In genomic region chr7:97026705-97027426, GRCh38 we compare ENCODE assay signal across 9 cellular contexts. TPM values are rescaled to one million over a fixed set of nuclear protein-coding genes. Genes with fewer than 3 reads are reported as not detected.
DNase-seq lines count a peak whose midpoint lies in the region; ATAC-seq and TF ChIP-seq lines count a peak whose summit lies in the region.
"Had no signal": no experiment of that assay in that cellular context is flagged by ENCODE, and none has a peak within 500 bp of the region (broad histone marks: within the 10 kb centered on the region; RNA-seq: fewer than 3 reads in every experiment).

No MANE protein-coding gene starts in this region.

- no peaks in the 10 kb centered on the region for H3K9me3 ChIP-seq in OCI-LY3 (ENCODE audit: insufficient read depth, low read length)
- H3K9me3 ChIP-seq in skeletal muscle tissue (ENCODE audit: control insufficient read depth in 3 of 3, low read length in 3 of 3): no peaks in the 10 kb centered on the region

- H3K4me1 ChIP-seq in OCI-LY3 (ENCODE audit: low read length): peaks cover 6% of the 10 kb centered on the region; the same call in 1 of the 2 replicates
- peaks cover 25 to 37% (median 29%) of the 10 kb centered on the region in 3 donors for H3K4me1 ChIP-seq in skeletal muscle tissue (ENCODE audit: control insufficient read depth in 3 of 3, insufficient read depth in 3 of 3, low read length in 3 of 3)

- H3K4me2 ChIP-seq in OCI-LY3 (ENCODE audit: low read length): peak overlapping the region; percentile 64

- H3K27me3 ChIP-seq in OCI-LY3 (ENCODE audit: low read depth, low read length): no peaks in the 10 kb centered on the region
- H3K27me3 ChIP-seq in skeletal muscle tissue (ENCODE audit: control insufficient read depth in 3 of 3, insufficient read depth in 3 of 3, low read length in 3 of 3): peaks cover 57 to 68% (median 58%) of the 10 kb centered on the region in 3 donors

- H3K4me3 ChIP-seq in OCI-LY3 (ENCODE audit: low read length) (peak overlapping the region; percentile 54), fibroblast of villous mesenchyme (ENCODE audit: low read depth, low read length) (peak overlapping the region; percentile 31), skeletal muscle tissue (ENCODE audit: low read length in 3 of 3) (peak overlapping the region; percentile 59 to 73 (median 67))

- H4K20me1 ChIP-seq in OCI-LY3 (ENCODE audit: insufficient read depth, low read length): no peaks in the 10 kb centered on the region

- peak overlapping the region; percentile 61 for H2AFZ ChIP-seq in OCI-LY3 (ENCODE audit: low read depth, low read length)

- DNase-seq in fibroblast of villous mesenchyme (ENCODE audit: low read depth) (no peak), glomerular visceral epithelial cell (ENCODE audit: extremely low spot score) (no peak), dedifferentiated amniotic fluid mesenchymal stem cell (ENCODE audit: extremely low spot score) (no peak)

- H3K9ac ChIP-seq in OCI-LY3 (ENCODE audit: low read length) (peak overlapping the region; percentile 5; the same call in 1 of the 2 replicates), skeletal muscle tissue (ENCODE audit: low read depth in 1 of 3, low read length in 3 of 3) (peak overlapping the region in 2 of 3 donors; percentile 36 to 45)

- ATAC-seq in GM21717 (IDR thresholded peaks at IDR 0.05; ENCODE audit: unreplicated experiment) (peak; percentile 31), HG03439 (IDR thresholded peaks at IDR 0.05; ENCODE audit: unreplicated experiment) (no peak), HG03342 (IDR thresholded peaks at IDR 0.05; ENCODE audit: unreplicated experiment) (no peak)

- TF ChIP-seq CTCF in OCI-LY3 (IDR thresholded peaks at IDR 0.05; ENCODE audit: low read depth, low read length) (no peak), fibroblast of villous mesenchyme (IDR thresholded peaks at IDR 0.05; ENCODE audit: insufficient read depth, low read depth, low read length) (no peak)

- no peaks in the 10 kb centered on the region for H3K79me2 ChIP-seq in OCI-LY3 (ENCODE audit: low read length)

- H3K36me3 ChIP-seq in OCI-LY3 (replicated peaks; ENCODE audit: low read depth, low read length) (no peaks in the 10 kb centered on the region), skeletal muscle tissue (ENCODE audit: control insufficient read depth in 3 of 3, insufficient read depth in 3 of 3, low read length in 3 of 3) (no peaks in the 10 kb centered on the region)

- no peak overlapping the region for H3K27ac ChIP-seq in OCI-LY3 (ENCODE audit: low read length)
- H3K27ac ChIP-seq in skeletal muscle tissue (ENCODE audit: low read depth, low read length): no peak overlapping the region

RNA-seq across cellular contexts. Expression of gene DLX5, which starts 2.2 kb away (rescaled TPM):
- not detected in 2 replicates for total RNA-seq in fibroblast of villous mesenchyme
- not detected for total RNA-seq in skeletal muscle tissue
- total RNA-seq: dermis microvascular lymphatic vessel endothelial cell had no signal

RNA-seq across cellular contexts. Expression of gene DLX6, which starts 21.5 kb away (rescaled TPM):
- total RNA-seq in fibroblast of villous mesenchyme (not detected in 2 replicates), skeletal muscle tissue (not detected)
- total RNA-seq: dermis microvascular lymphatic vessel endothelial cell had no signal
